1 cellular context compared by ENCODE assay signal in the genomic region with DNA sequence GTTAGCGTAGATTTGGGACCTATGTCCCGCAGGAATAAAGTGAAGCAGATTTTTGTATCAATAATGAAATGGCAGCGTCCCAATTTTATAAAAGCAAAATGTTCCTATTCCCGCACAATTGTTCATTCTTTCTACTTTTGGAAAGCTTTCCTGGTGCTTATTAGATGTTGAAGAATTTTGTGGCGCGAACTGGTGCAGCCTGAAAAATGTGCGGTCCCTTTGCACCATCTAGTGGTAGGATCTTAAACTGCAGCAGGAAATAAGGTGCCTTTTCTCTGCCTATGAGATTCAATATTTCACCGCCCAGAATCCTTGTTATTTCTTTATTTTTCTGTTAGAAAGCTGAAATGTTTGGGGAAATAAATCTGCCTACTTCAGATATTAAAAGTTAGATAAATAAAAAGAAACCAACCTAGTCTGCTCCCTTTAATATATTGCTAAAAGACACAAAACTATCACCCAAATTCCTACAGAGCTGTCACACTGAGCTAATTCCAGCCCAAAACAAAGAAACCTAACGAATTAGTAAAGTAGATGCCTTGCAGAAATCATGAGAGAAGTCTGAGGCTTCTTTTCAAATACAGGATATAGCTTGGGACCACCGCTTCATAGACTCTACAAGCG.
TF ChIP-seq lines count a peak whose summit lies in the region.

No MANE protein-coding gene starts in this region.

TF ChIP-seq in GM23338, 12 proteins besides CTCF, POLR2A, EP300 and RAD21 (continued from another document):
- TF ChIP-seq, protein P1, sequence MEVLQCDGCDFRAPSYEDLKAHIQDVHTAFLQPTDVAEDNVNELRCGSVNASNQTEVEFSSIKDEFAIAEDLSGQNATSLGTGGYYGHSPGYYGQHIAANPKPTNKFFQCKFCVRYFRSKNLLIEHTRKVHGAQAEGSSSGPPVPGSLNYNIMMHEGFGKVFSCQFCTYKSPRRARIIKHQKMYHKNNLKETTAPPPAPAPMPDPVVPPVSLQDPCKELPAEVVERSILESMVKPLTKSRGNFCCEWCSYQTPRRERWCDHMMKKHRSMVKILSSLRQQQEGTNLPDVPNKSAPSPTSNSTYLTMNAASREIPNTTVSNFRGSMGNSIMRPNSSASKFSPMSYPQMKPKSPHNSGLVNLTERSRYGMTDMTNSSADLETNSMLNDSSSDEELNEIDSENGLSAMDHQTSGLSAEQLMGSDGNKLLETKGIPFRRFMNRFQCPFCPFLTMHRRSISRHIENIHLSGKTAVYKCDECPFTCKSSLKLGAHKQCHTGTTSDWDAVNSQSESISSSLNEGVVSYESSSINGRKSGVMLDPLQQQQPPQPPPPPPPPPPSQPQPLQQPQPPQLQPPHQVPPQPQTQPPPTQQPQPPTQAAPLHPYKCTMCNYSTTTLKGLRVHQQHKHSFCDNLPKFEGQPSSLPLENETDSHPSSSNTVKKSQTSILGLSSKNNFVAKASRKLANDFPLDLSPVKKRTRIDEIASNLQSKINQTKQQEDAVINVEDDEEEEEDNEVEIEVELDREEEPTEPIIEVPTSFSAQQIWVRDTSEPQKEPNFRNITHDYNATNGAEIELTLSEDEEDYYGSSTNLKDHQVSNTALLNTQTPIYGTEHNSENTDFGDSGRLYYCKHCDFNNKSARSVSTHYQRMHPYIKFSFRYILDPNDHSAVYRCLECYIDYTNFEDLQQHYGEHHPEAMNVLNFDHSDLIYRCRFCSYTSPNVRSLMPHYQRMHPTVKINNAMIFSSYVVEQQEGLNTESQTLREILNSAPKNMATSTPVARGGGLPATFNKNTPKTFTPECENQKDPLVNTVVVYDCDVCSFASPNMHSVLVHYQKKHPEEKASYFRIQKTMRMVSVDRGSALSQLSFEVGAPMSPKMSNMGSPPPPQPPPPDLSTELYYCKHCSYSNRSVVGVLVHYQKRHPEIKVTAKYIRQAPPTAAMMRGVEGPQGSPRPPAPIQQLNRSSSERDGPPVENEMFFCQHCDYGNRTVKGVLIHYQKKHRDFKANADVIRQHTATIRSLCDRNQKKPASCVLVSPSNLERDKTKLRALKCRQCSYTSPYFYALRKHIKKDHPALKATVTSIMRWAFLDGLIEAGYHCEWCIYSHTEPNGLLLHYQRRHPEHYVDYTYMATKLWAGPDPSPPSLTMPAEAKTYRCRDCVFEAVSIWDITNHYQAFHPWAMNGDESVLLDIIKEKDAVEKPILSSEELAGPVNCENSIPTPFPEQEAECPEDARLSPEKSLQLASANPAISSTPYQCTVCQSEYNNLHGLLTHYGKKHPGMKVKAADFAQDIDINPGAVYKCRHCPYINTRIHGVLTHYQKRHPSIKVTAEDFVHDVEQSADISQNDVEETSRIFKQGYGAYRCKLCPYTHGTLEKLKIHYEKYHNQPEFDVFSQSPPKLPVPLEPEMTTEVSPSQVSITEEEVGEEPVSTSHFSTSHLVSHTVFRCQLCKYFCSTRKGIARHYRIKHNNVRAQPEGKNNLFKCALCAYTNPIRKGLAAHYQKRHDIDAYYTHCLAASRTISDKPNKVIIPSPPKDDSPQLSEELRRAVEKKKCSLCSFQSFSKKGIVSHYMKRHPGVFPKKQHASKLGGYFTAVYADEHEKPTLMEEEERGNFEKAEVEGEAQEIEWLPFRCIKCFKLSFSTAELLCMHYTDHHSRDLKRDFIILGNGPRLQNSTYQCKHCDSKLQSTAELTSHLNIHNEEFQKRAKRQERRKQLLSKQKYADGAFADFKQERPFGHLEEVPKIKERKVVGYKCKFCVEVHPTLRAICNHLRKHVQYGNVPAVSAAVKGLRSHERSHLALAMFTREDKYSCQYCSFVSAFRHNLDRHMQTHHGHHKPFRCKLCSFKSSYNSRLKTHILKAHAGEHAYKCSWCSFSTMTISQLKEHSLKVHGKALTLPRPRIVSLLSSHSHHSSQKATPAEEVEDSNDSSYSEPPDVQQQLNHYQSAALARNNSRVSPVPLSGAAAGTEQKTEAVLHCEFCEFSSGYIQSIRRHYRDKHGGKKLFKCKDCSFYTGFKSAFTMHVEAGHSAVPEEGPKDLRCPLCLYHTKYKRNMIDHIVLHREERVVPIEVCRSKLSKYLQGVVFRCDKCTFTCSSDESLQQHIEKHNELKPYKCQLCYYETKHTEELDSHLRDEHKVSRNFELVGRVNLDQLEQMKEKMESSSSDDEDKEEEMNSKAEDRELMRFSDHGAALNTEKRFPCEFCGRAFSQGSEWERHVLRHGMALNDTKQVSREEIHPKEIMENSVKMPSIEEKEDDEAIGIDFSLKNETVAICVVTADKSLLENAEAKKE (CRISPR knock-in tag; IDR thresholded peaks at IDR 0.05) = no peak
- TF ChIP-seq ZNF331 (CRISPR knock-in tag; IDR thresholded peaks at IDR 0.05; ENCODE audit: low read depth) = no peak
- no peak for TF ChIP-seq JUNB (IDR thresholded peaks at IDR 0.05; ENCODE audit: unreplicated experiment)
- TF ChIP-seq EZH2 (IDR thresholded peaks at IDR 0.05; ENCODE audit: low read depth, unreplicated experiment) = no peak
- no peak for TF ChIP-seq NANOG (IDR thresholded peaks at IDR 0.05; ENCODE audit: borderline replicate concordance)
- no peak for TF ChIP-seq ZNF114 (CRISPR knock-in tag; IDR thresholded peaks at IDR 0.05)
- TF ChIP-seq EZH2phosphoT487 (IDR thresholded peaks at IDR 0.05; ENCODE audit: unreplicated experiment) = no peak
- TF ChIP-seq REST (IDR thresholded peaks at IDR 0.05; ENCODE audit: unreplicated experiment) = no peak
- TF ChIP-seq STAT1 (IDR thresholded peaks at IDR 0.05; ENCODE audit: unreplicated experiment) = no peak
- TF ChIP-seq POLR2AphosphoS5 (IDR thresholded peaks at IDR 0.05; ENCODE audit: low read depth) = no peak
